2 cellular contexts compared by ENCODE assay signal in the genomic region with DNA sequence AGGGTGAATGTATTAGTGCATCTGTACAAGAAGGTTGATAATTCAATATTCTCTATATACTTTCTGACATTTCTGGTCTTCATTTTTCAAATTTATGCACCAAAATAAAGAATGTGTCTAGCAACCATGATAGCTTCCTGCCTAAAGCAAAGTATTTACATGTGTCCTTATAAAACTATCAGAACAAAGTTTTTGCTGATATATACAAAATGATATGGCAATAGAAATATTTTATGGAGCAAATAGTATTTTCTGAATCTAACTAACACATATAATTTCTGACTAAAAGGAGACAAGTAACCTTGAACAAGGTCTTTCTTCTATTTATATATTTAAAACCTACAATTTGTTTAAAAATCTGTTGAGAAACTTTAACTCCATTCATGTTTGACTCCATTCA.
TF ChIP-seq lines count a peak whose summit lies in the region.

No MANE protein-coding gene starts in this region.

TF ChIP-seq in HepG2, 621 proteins besides CTCF, POLR2A, EP300 and RAD21:
- TF ChIP-seq HNRNPH1 (optimal IDR thresholded peaks at IDR 0.05; ENCODE audit: low read depth, low read length) (no peak), ZNF563 (CRISPR knock-in tag; IDR thresholded peaks at IDR 0.05) (no peak), ZFP82 (CRISPR knock-in tag; IDR thresholded peaks at IDR 0.05; ENCODE audit: borderline replicate concordance) (no peak), MAFF (IDR thresholded peaks at IDR 0.05; ENCODE audit: low read depth, low read length) (peak; percentile 42; the same call in 1 of the 2 replicates), HOXD1 (CRISPR knock-in tag; IDR thresholded peaks at IDR 0.05) (no peak), ZNF296 (CRISPR knock-in tag; conservative IDR thresholded peaks at IDR 0.05) (no peak), MAFK (conservative IDR thresholded peaks at IDR 0.05 in 1 of 2, IDR thresholded peaks at IDR 0.05 in 1 of 2; ENCODE audit: low read length in 2 of 2) (peak; percentile 56 to 71; a peak in 3 of 4 replicates), KLF12 (CRISPR knock-in tag; IDR thresholded peaks at IDR 0.05; ENCODE audit: borderline replicate concordance) (no peak), KLF11 (CRISPR knock-in tag; IDR thresholded peaks at IDR 0.05) (no peak), SMC3 (IDR thresholded peaks at IDR 0.05; ENCODE audit: low read length) (no peak)
- TF ChIP-seq, protein P1, sequence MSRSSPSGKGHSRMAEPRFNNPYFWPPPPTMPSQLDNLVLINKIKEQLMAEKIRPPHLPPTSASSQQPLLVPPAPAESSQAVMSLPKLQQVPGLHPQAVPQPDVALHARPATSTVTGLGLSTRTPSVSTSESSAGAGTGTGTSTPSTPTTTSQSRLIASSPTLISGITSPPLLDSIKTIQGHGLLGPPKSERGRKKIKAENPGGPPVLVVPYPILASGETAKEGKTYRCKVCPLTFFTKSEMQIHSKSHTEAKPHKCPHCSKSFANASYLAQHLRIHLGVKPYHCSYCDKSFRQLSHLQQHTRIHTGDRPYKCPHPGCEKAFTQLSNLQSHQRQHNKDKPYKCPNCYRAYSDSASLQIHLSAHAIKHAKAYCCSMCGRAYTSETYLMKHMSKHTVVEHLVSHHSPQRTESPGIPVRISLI (CRISPR knock-in tag; IDR thresholded peaks at IDR 0.05; ENCODE audit: borderline replicate concordance) = no peak
- TF ChIP-seq, protein P2, sequence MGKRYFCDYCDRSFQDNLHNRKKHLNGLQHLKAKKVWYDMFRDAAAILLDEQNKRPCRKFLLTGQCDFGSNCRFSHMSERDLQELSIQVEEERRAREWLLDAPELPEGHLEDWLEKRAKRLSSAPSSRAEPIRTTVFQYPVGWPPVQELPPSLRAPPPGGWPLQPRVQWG (CRISPR knock-in tag; IDR thresholded peaks at IDR 0.05; ENCODE audit: borderline replicate concordance, low read depth) = no peak

TF ChIP-seq in IMR-90, 13 proteins besides CTCF, POLR2A, EP300 and RAD21:
- TF ChIP-seq MAFK (IDR thresholded peaks at IDR 0.05; ENCODE audit: low read depth, low read length) (peak; percentile 55; the same call in 1 of the 2 replicates), CHD1 (IDR thresholded peaks at IDR 0.05; ENCODE audit: low read depth, low read length) (no peak), FOS (IDR thresholded peaks at IDR 0.05; ENCODE audit: low read depth, low read length) (no peak), BHLHE40 (IDR thresholded peaks at IDR 0.05; ENCODE audit: low read depth, low read length) (no peak), SMC3 (IDR thresholded peaks at IDR 0.05; ENCODE audit: low read depth, low read length) (no peak)
- TF ChIP-seq, protein P3, sequence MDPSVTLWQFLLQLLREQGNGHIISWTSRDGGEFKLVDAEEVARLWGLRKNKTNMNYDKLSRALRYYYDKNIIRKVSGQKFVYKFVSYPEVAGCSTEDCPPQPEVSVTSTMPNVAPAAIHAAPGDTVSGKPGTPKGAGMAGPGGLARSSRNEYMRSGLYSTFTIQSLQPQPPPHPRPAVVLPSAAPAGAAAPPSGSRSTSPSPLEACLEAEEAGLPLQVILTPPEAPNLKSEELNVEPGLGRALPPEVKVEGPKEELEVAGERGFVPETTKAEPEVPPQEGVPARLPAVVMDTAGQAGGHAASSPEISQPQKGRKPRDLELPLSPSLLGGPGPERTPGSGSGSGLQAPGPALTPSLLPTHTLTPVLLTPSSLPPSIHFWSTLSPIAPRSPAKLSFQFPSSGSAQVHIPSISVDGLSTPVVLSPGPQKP (IDR thresholded peaks at IDR 0.05; ENCODE audit: borderline replicate concordance, low read depth, low read length) = no peak
